29 cellular contexts compared by ENCODE assay signal in the genomic region with DNA sequence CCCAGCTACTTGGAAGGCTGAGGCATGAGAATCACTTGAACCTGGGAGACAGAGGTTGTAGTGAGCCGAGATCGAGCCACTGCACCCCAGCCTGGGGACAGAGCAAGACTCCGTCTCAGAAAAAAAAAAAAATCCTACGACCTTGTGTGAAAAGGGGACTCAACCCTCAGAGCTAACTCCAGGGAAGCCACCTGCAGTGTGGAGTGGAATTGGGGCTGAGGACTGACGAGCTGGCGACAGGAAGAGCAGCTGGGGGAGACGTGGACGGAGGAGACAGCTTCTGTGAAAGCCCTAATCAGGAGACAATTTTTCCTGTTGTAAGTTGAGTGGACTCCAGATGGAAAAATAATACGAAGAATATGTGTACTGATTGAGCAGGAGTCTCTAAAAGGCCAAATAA. TPM values are rescaled to one million over a fixed set of nuclear protein-coding genes. Genes with fewer than 3 reads are reported as not detected.
DNase-seq lines count a peak whose midpoint lies in the region; FAIRE-seq and TF ChIP-seq lines count a peak whose summit lies in the region.
"Had no signal": no experiment of that assay in that cellular context is flagged by ENCODE, and none has a peak within 500 bp of the region (broad histone marks: within the 10 kb centered on the region; RNA-seq: fewer than 3 reads in every experiment).

No MANE protein-coding gene starts in this region.

- H3K27me3 Mint-ChIP-seq in T-helper 1 cell treated with Interleukin-12 subunit alpha and Interleukin-12 subunit beta and Interleukin-4 antibody, amounts not matched to agents 30 μg/mL and 1 μg/mL, for 36 hours (ENCODE audit: low read depth), result peaks cover 34% of the 10 kb centered on the region

- no peak for TF ChIP-seq CTCF in Loucy (conservative IDR thresholded peaks at IDR 0.05; ENCODE audit: low read length)
- TF ChIP-seq CTCF in kidney (IDR thresholded peaks at IDR 0.05; ENCODE audit: borderline replicate concordance, extremely low read depth, insufficient read depth), result no peak
- no peak for TF ChIP-seq CTCF in PC-9 (conservative IDR thresholded peaks at IDR 0.05)

- H3K4me2 ChIP-seq in BLaER1 treated with 17β-estradiol and CSF1 and Interleukin-3, amounts not matched to agents 10 nM and 100 nM, result peak overlapping the region; percentile 85 to 97 (median 92)
- peak overlapping the region; percentile 33 for H3K4me2 ChIP-seq in Loucy (ENCODE audit: low read depth, low read length, poor library complexity, severe bottlenecking)
- H3K4me2 ChIP-seq in PC-9, result no peak overlapping the region

- no peaks in the 10 kb centered on the region for H3K27me3 ChIP-seq in BLaER1 treated with 17β-estradiol and CSF1 and Interleukin-3, amounts not matched to agents 10 nM and 100 nM
- no peaks in the 10 kb centered on the region for H3K27me3 ChIP-seq in Loucy (ENCODE audit: insufficient read depth, low read length, poor library complexity, severe bottlenecking)
- H3K27me3 ChIP-seq in PC-9 (ENCODE audit: insufficient read depth, low read depth), result peaks cover 84% of the 10 kb centered on the region
- H3K27me3 ChIP-seq: brain microvascular endothelial cell, gastrocnemius medialis, SJSA1 had no signal

- H3K9me3 Mint-ChIP-seq in T-helper 1 cell treated with Interleukin-12 subunit alpha and Interleukin-12 subunit beta and Interleukin-4 antibody, amounts not matched to agents 30 μg/mL and 1 μg/mL, for 36 hours, result peaks cover 19% of the 10 kb centered on the region
- H3K9me3 Mint-ChIP-seq: activated T-helper 17 cell treated with anti-CD3 and anti-CD28 coated beads, Interleukin-2, amount 50 U/mL, for 72 hours had no signal

- H3K4me1 ChIP-seq in BLaER1 treated with 17β-estradiol and CSF1 and Interleukin-3, amounts not matched to agents 10 nM and 100 nM, result peaks cover 91 to 98% (median 93%) of the 10 kb centered on the region in 10 experiments
- H3K4me1 ChIP-seq in Loucy (ENCODE audit: insufficient read depth, low read length, poor library complexity, severe bottlenecking) (peaks cover 74% of the 10 kb centered on the region), kidney (ENCODE audit: control insufficient read depth in 1 of 2, insufficient read depth in 1 of 2, low read depth in 1 of 2, low read length in 2 of 2) (no peaks in the 10 kb centered on the region), PC-9 (replicated peaks; ENCODE audit: insufficient read depth) (no peaks in the 10 kb centered on the region)
- H3K4me1 ChIP-seq: adrenal gland, esophagus squamous epithelium, gastrocnemius medialis, SJSA1, tibial artery had no signal

- H3F3A ChIP-seq in Loucy (ENCODE audit: low read depth) (peaks cover 22% of the 10 kb centered on the region; the same call in 1 of the 2 replicates), PC-9 (ENCODE audit: insufficient read depth, low read depth) (no peaks in the 10 kb centered on the region)

- peak overlapping the region; percentile 72 for H3K27ac Mint-ChIP-seq in T-helper 1 cell treated with Interleukin-12 subunit alpha and Interleukin-12 subunit beta and Interleukin-4 antibody, amounts not matched to agents 30 μg/mL and 1 μg/mL, for 36 hours
- H3K27ac Mint-ChIP-seq: activated T-helper 17 cell treated with anti-CD3 and anti-CD28 coated beads, Interleukin-2, amount 50 U/mL, for 72 hours had no signal

- no peaks in the 10 kb centered on the region for H4K20me1 ChIP-seq in BLaER1 treated with 17β-estradiol and CSF1 and Interleukin-3, amounts not matched to agents 10 nM and 100 nM
- no peaks in the 10 kb centered on the region for H4K20me1 ChIP-seq in Loucy (ENCODE audit: insufficient read depth, low read length, poor library complexity, severe bottlenecking)
- no peaks in the 10 kb centered on the region for H4K20me1 ChIP-seq in PC-9 (ENCODE audit: insufficient read depth)

- peaks cover 65% of the 10 kb centered on the region for H3K4me1 Mint-ChIP-seq in T-helper 1 cell treated with Interleukin-12 subunit alpha and Interleukin-12 subunit beta and Interleukin-4 antibody, amounts not matched to agents 30 μg/mL and 1 μg/mL, for 36 hours (ENCODE audit: low read depth)

- no peak overlapping the region for H3K4me3 Mint-ChIP-seq in T-helper 1 cell treated with Interleukin-12 subunit alpha and Interleukin-12 subunit beta and Interleukin-4 antibody, amounts not matched to agents 30 μg/mL and 1 μg/mL, for 36 hours
- H3K4me3 Mint-ChIP-seq: activated T-helper 17 cell treated with anti-CD3 and anti-CD28 coated beads, Interleukin-2, amount 50 U/mL, for 72 hours had no signal

- H3K36me3 ChIP-seq in BLaER1 treated with 17β-estradiol and CSF1 and Interleukin-3, amounts not matched to agents 10 nM and 100 nM, result peaks cover 0 to 5% (median 0%) of the 10 kb centered on the region in 11 experiments; a peak in 2 of 22 replicates
- no peaks in the 10 kb centered on the region for H3K36me3 ChIP-seq in Loucy (ENCODE audit: insufficient read depth, low read length)
- H3K36me3 ChIP-seq in kidney (ENCODE audit: control insufficient read depth in 1 of 2, insufficient read depth in 2 of 2, low read length in 2 of 2), result no peaks in the 10 kb centered on the region
- no peaks in the 10 kb centered on the region for H3K36me3 ChIP-seq in PC-9 (ENCODE audit: low read depth)
- H3K36me3 ChIP-seq: adrenal gland, brain microvascular endothelial cell, esophagus squamous epithelium, gastrocnemius medialis, lower lobe of right lung, SJSA1, tibial artery had no signal

- H2AFZ ChIP-seq in Loucy (ENCODE audit: low read length), result no peak overlapping the region
- no peak overlapping the region for H2AFZ ChIP-seq in PC-9

- H3K9me3 ChIP-seq in BLaER1 treated with 17β-estradiol and CSF1 and Interleukin-3, amounts not matched to agents 10 nM and 100 nM (replicated peaks in 1 of 11), result peaks cover 7 to 18% (median 11%) of the 10 kb centered on the region in 11 experiments; a peak in 18 of 22 replicates
- H3K9me3 ChIP-seq in Loucy (ENCODE audit: insufficient read depth, low read depth, low read length) (no peaks in the 10 kb centered on the region), kidney (ENCODE audit: control insufficient read depth in 1 of 2, low read length in 2 of 2) (no peaks in the 10 kb centered on the region), PC-9 (ENCODE audit: insufficient read depth, low read depth) (no peaks in the 10 kb centered on the region)
- H3K9me3 ChIP-seq: adrenal gland, esophagus squamous epithelium, gastrocnemius medialis, lower lobe of right lung, SJSA1, tibial artery had no signal

- H3K79me2 ChIP-seq in Loucy (ENCODE audit: insufficient read depth, low read length) (peaks cover 39% of the 10 kb centered on the region), PC-9 (ENCODE audit: low read depth) (no peaks in the 10 kb centered on the region)

- DNase-seq in T-helper 1 cell (no peak), kidney (peak; percentile 30), PC-9 (no peak), NCI-H2029 treated with DMSO at 0.1 percent for 48 hours (lab: John Stamatoyannopoulos, UW) (no peak), T1000 (lab: John Stamatoyannopoulos, UW) (no peak)
- DNase-seq: activated CD4-positive, CD25-positive, alpha-beta regulatory T cell; adrenal gland; brain microvascular endothelial cell; Calu3; esophagus squamous epithelium; gastrocnemius medialis; hippocampal formation; lower lobe of right lung; NCI-H1436 treated with DMSO at 0.1 percent for 48 hours; NCI-H510A treated with DMSO at 0.1 percent for 48 hours; NK-92 treated with Interleukin-12 subunit alpha and Interleukin-12 subunit beta, amount 100 ng/mL, for 24 hours; stimulated activated CD4-positive, alpha-beta T cell treated with anti-CD3 and anti-CD28 coated beads, Interleukin-2, amount 100 ng/mL, for 24 hours; stimulated activated naive CD4-positive, alpha-beta T cell; tibial artery had no signal

- CTCF ChIA-PET in PC-9 (lab: Charles Lee), result interaction anchor here (0.6 kb wide), 1 partner anchor 14 kb away, joined by 3 read pairs; no protein-coding TSS in a partner anchor

- POLR2A ChIA-PET in PC-9 (lab: Charles Lee; ENCODE audit: unreplicated experiment), result interaction anchor here (0.7 kb wide), 1 partner anchor 1770 kb away, joined by 15 read pairs; no protein-coding TSS in a partner anchor

- no peaks in the 10 kb centered on the region for H3K9me2 ChIP-seq in Loucy (replicated peaks; ENCODE audit: low read depth, low read length)
- H3K9me2 ChIP-seq in PC-9 (ENCODE audit: insufficient read depth), result no peaks in the 10 kb centered on the region

- peak overlapping the region in 4 of 10 experiments; percentile 8 to 18 (median 9); a peak in 2 of 20 replicates for H3K4me3 ChIP-seq in BLaER1 treated with 17β-estradiol and CSF1 and Interleukin-3, amounts not matched to agents 10 nM and 100 nM
- H3K4me3 ChIP-seq in Loucy (ENCODE audit: low read length, poor library complexity, severe bottlenecking) (peak overlapping the region; percentile 2), kidney (ENCODE audit: low read length in 2 of 2) (no peak overlapping the region), PC-9 (no peak overlapping the region)
- H3K4me3 ChIP-seq: adrenal gland, esophagus squamous epithelium, gastrocnemius medialis, lower lobe of right lung, SJSA1, skin epidermis, tibial artery had no signal

- H3K27ac ChIP-seq in BLaER1 treated with 17β-estradiol and CSF1 and Interleukin-3, amounts not matched to agents 10 nM and 100 nM, result peak overlapping the region; percentile 85 to 100 (median 97)
- H3K27ac ChIP-seq in kidney (ENCODE audit: low read depth in 2 of 2, low read length in 2 of 2) (no peak overlapping the region), PC-9 (no peak overlapping the region)
- H3K27ac ChIP-seq: 22Rv1, brain microvascular endothelial cell, gastrocnemius medialis, SJSA1, tibial artery had no signal

- intact Hi-C loops in kidney (cut with DNase I) (no loop called here), PC-9 (cut with micrococcal nuclease; ENCODE audit: unreplicated experiment) (no loop called here)

- FAIRE-seq in kidney (lab: Jason Lieb, UNC), result no peak
- FAIRE-seq: colon, keratinocyte had no signal

- peak overlapping the region; percentile 57 to 89 (median 85); a peak in 20 of 22 replicates for H3K9ac ChIP-seq in BLaER1 treated with 17β-estradiol and CSF1 and Interleukin-3, amounts not matched to agents 10 nM and 100 nM
- H3K9ac ChIP-seq in Loucy (ENCODE audit: low read depth, low read length, poor library complexity, severe bottlenecking) (peak overlapping the region; percentile 58), kidney (ENCODE audit: low read length in 2 of 2) (no peak overlapping the region)

- BruUV-seq in PC-9 (replicated peaks; lab: Mats Ljungman, UMichigan), result no TSS peak

- peaks cover 13% of the 10 kb centered on the region for H3K36me3 Mint-ChIP-seq in T-helper 1 cell treated with Interleukin-12 subunit alpha and Interleukin-12 subunit beta and Interleukin-4 antibody, amounts not matched to agents 30 μg/mL and 1 μg/mL, for 36 hours (ENCODE audit: low read depth)

RNA-seq across cellular contexts. Expression of a gene that starts 11.9 kb away (rescaled TPM):
- total RNA-seq in kidney (41.9 TPM), PC-9 (2021) (not detected in 2 replicates)
- polyA plus RNA-seq in kidney (ENCODE audit: insufficient read depth, low read depth, low replicate concordance), result 4.1 TPM
- total RNA-seq: SJSA1 had no signal
- polyA plus RNA-seq: keratinocyte had no signal

RNA-seq across cellular contexts. Expression of a gene that starts 37.6 kb away (rescaled TPM):
- 0.69 TPM for total RNA-seq in kidney
- not detected for polyA plus RNA-seq in kidney (ENCODE audit: insufficient read depth, low read depth, low replicate concordance)
- total RNA-seq in PC-9 (2021), result not detected in 2 replicates
- total RNA-seq: activated T-helper 17 cell treated with anti-CD3 and anti-CD28 coated beads, Interleukin-2, amount 50 U/mL, for 72 hours; Calu3; gastrocnemius medialis; H4; SJSA1 had no signal
- polyA plus RNA-seq: adrenal gland, keratinocyte had no signal

RNA-seq across cellular contexts. Expression of a gene that starts 38.7 kb away (rescaled TPM):
- total RNA-seq in kidney, result 1.5 TPM
- 1.9 TPM for polyA plus RNA-seq in kidney (ENCODE audit: insufficient read depth, low read depth, low replicate concordance)
- total RNA-seq in PC-9 (2021), result 1.6 and 2.4 TPM in 2 replicates
- total RNA-seq: H4, lower lobe of right lung, SJSA1 had no signal

Comparison
In these comparisons a context has a peak if more than half of its experiments do, and no peak if none do; other contexts are left out.
1. H3K27ac ChIP-seq: peak in BLaER1 treated with 17β-estradiol and CSF1 and Interleukin-3, amounts not matched to agents 10 nM and 100 nM (11 of 11); none in kidney (0 of 2) and PC-9 (single experiment).
2. H3K9ac ChIP-seq: peak in BLaER1 treated with 17β-estradiol and CSF1 and Interleukin-3, amounts not matched to agents 10 nM and 100 nM (11 of 11) and Loucy (single experiment); none in kidney (0 of 2).
3. RNA of a gene that starts 11.9 kb away (total RNA-seq): 41.9 TPM in kidney (single experiment); not detected in PC-9; every median in the first group is over 10 times any median in the second.